9 cellular contexts compared by ENCODE assay signal in genomic region chr4:89586864-89587263, GRCh38.
DNase-seq lines count a peak whose midpoint lies in the region; ATAC-seq and TF ChIP-seq lines count a peak whose summit lies in the region.
"Had no signal": no experiment of that assay in that cellular context is flagged by ENCODE, and none has a peak within 500 bp of the region (broad histone marks: within the 10 kb centered on the region; RNA-seq: fewer than 3 reads in every experiment).

No MANE protein-coding gene starts in this region.

- no peak overlapping the region for H3K27ac Mint-ChIP-seq in H9
- no peak overlapping the region for H3K27ac Mint-ChIP-seq in CD8-positive, alpha-beta T cell
- H3K27ac Mint-ChIP-seq: dendritic cell treated with granulocyte-macrophage colony-stimulating factor and Interleukin-4, amounts not matched to agents 40 ng/mL and 50 ng/mL, for 4 days had no signal

- no peak overlapping the region for H3K23ac ChIP-seq in H9 (ENCODE audit: insufficient read length, low read depth, low read length)

- TF ChIP-seq CTCF in H9 (conservative IDR thresholded peaks at IDR 0.05) (peak; percentile 45; the same call in 2 of the 3 replicates), foreskin keratinocyte (conservative IDR thresholded peaks at IDR 0.05) (peak; percentile 62)
- no peak for TF ChIP-seq CTCF in CD8-positive, alpha-beta T cell (IDR thresholded peaks at IDR 0.05)

- no peaks in the 10 kb centered on the region for H3K79me2 ChIP-seq in H9 (ENCODE audit: insufficient read depth, low read length)

- H3K27me3 ChIP-seq in H9 (ENCODE audit: insufficient read depth, low read length) (peaks cover 8% of the 10 kb centered on the region; the same call in 1 of the 2 replicates), foreskin keratinocyte (no peaks in the 10 kb centered on the region)
- no peaks in the 10 kb centered on the region for H3K27me3 ChIP-seq in CD8-positive, alpha-beta T cell (ENCODE audit: insufficient read depth, low read length)

- no peaks in the 10 kb centered on the region for H3K36me3 ChIP-seq in CD8-positive, alpha-beta T cell (ENCODE audit: insufficient read depth, low read length)

- H4K20me1 ChIP-seq in H9 (ENCODE audit: control insufficient read depth, insufficient read depth, insufficient read length): no peaks in the 10 kb centered on the region

- ATAC-seq in foreskin keratinocyte (no peak), HG03025 (IDR thresholded peaks at IDR 0.05; ENCODE audit: low FRiP score, unreplicated experiment) (no peak), HG02759 (IDR thresholded peaks at IDR 0.05; ENCODE audit: unreplicated experiment) (no peak)
- no peak for ATAC-seq in CD8-positive, alpha-beta T cell

- H3K18ac ChIP-seq in H9 (ENCODE audit: insufficient read length, low read depth, low read length): no peak overlapping the region

- H3K9ac ChIP-seq in H9 (ENCODE audit: extremely low read depth, insufficient read length, low read length): no peak overlapping the region

- DNase-seq in AG20443 (ENCODE audit: low spot score) (peak; percentile 9), H9 (no peak), SK-MEL-5 (ENCODE audit: low read depth, low spot score) (peak; percentile 51), foreskin keratinocyte (peak in 1 of 2 donors; percentile 13)
- DNase-seq in CD8-positive, alpha-beta T cell: no peak
- no peak for DNase-seq in effector CD4-positive, alpha-beta T cell

- POLR2A ChIA-PET in CD8-positive, alpha-beta T cell (lab: Charles Lee): no interaction called here

- no peak overlapping the region for H2AFZ ChIP-seq in H9 (ENCODE audit: low read length)

- H2BK15ac ChIP-seq in H9 (ENCODE audit: low read depth, low read length): no peak overlapping the region

- H4K91ac ChIP-seq in H9 (ENCODE audit: insufficient read length, low read depth, low read length): no peak overlapping the region

- no peak overlapping the region for H3T11ph ChIP-seq in H9 (ENCODE audit: low read length)

- no peak overlapping the region for H3K56ac ChIP-seq in H9 (ENCODE audit: insufficient read length, low read depth, low read length)

- H3K9me3 ChIP-seq in H9 (ENCODE audit: control insufficient read depth, low read depth, low read length): no peaks in the 10 kb centered on the region
- H3K9me3 ChIP-seq in CD8-positive, alpha-beta T cell (ENCODE audit: low read length): no peaks in the 10 kb centered on the region

- H3K14ac ChIP-seq in H9 (ENCODE audit: insufficient read depth, low read length): no peak overlapping the region

- H2BK5ac ChIP-seq in H9 (ENCODE audit: insufficient read length, low read length): no peak overlapping the region

- H3K27me3 Mint-ChIP-seq in H9 (ENCODE audit: low read depth): peaks cover 80% of the 10 kb centered on the region
- H3K27me3 Mint-ChIP-seq in CD8-positive, alpha-beta T cell (ENCODE audit: low read depth): peaks cover 7% of the 10 kb centered on the region
- H3K27me3 Mint-ChIP-seq: dendritic cell treated with granulocyte-macrophage colony-stimulating factor and Interleukin-4, amounts not matched to agents 40 ng/mL and 50 ng/mL, for 4 days had no signal

- H3K79me1 ChIP-seq in H9 (ENCODE audit: insufficient read depth, low read depth, low read length, poor library complexity, severe bottlenecking): no peaks in the 10 kb centered on the region

- H2AK5ac ChIP-seq in H9 (ENCODE audit: insufficient read length, low read length): no peak overlapping the region

- H3K9me3 Mint-ChIP-seq in H9: peaks cover 3 to 4% of the 10 kb centered on the region in 2 experiments; a peak in 4 of 5 replicates
- H3K9me3 Mint-ChIP-seq in CD8-positive, alpha-beta T cell: peaks cover 5% of the 10 kb centered on the region

- no peaks in the 10 kb centered on the region for H3K4me1 Mint-ChIP-seq in H9
- H3K4me1 Mint-ChIP-seq in CD8-positive, alpha-beta T cell (ENCODE audit: low read depth): no peaks in the 10 kb centered on the region

- no peak overlapping the region for H3K4me3 ChIP-seq in CD8-positive, alpha-beta T cell (ENCODE audit: low read depth, low read length)

- no peak overlapping the region for H3K4ac ChIP-seq in H9 (ENCODE audit: low read depth, low read length)

- no peak overlapping the region for H4K5ac ChIP-seq in H9 (ENCODE audit: insufficient read length, low read depth, low read length)

- no peaks in the 10 kb centered on the region for H3K23me2 ChIP-seq in H9 (ENCODE audit: insufficient read length, low read depth, low read length, poor library complexity, severe bottlenecking)

- H3K36me3 Mint-ChIP-seq in H9 (ENCODE audit: insufficient read depth in 1 of 3, low read depth in 3 of 3): no peaks in the 10 kb centered on the region
- H3K36me3 Mint-ChIP-seq in CD8-positive, alpha-beta T cell: no peaks in the 10 kb centered on the region

- no peak overlapping the region for H2BK120ac ChIP-seq in H9 (ENCODE audit: low read depth, low read length, poor library complexity, severe bottlenecking)

- H2BK12ac ChIP-seq in H9 (ENCODE audit: insufficient read length, low read depth, low read length): no peak overlapping the region

- no peak overlapping the region for H3K4me3 Mint-ChIP-seq in H9
- H3K4me3 Mint-ChIP-seq in CD8-positive, alpha-beta T cell: no peak overlapping the region
- H3K4me3 Mint-ChIP-seq: dendritic cell treated with granulocyte-macrophage colony-stimulating factor and Interleukin-4, amounts not matched to agents 40 ng/mL and 50 ng/mL, for 4 days had no signal

- in situ Hi-C loops in SK-MEL-5 (cut with HindIII; ENCODE audit: low pct_unique_long_range_greater_than_20kb, low sequenced_read_pairs): no loop called here

- H2BK20ac ChIP-seq in H9 (ENCODE audit: low read depth, low read length, poor library complexity, severe bottlenecking): no peak overlapping the region

- no peak overlapping the region for H3K27ac ChIP-seq in H9 (ENCODE audit: insufficient read length, low read depth, low read length)
- no peak overlapping the region for H3K27ac ChIP-seq in foreskin keratinocyte
- H3K27ac ChIP-seq in CD8-positive, alpha-beta T cell (ENCODE audit: low read depth, low read length): no peak overlapping the region

- no peak overlapping the region for H4K8ac ChIP-seq in H9 (replicated peaks; ENCODE audit: insufficient read length, low read depth, low read length)

- intact Hi-C loops in CD8-positive, alpha-beta T cell (cut with DNase I, micrococcal nuclease): no loop called here

- CTCF ChIA-PET in CD8-positive, alpha-beta T cell (lab: Charles Lee): no interaction called here

- no CpG with 5 or more reads among the region's 2 CpGs for WGBS in H9 (ENCODE audit: extremely low coverage, insufficient read length, low lambda C conversion rate)

- H3K4me2 ChIP-seq in H9 (ENCODE audit: insufficient read depth, insufficient read length, low read length): no peak overlapping the region

- no peaks in the 10 kb centered on the region for H3K4me1 ChIP-seq in H9 (ENCODE audit: insufficient read depth, low read length)
- no peaks in the 10 kb centered on the region for H3K4me1 ChIP-seq in foreskin keratinocyte
- no peaks in the 10 kb centered on the region for H3K4me1 ChIP-seq in CD8-positive, alpha-beta T cell (ENCODE audit: insufficient read depth, low read length)

Comparison
In these comparisons a context has a peak if more than half of its experiments do, and no peak if none do; other contexts are left out.
1. DNase-seq: peak in AG20443 (single experiment) and SK-MEL-5 (single experiment); none in H9 (single experiment), CD8-positive, alpha-beta T cell (0 of 7) and effector CD4-positive, alpha-beta T cell (single experiment).